In genomic region chrX:131727778-131728177, GRCh38 we compare ENCODE assay signal across 29 cellular contexts.
DNase-seq lines count a peak whose midpoint lies in the region; ATAC-seq, FAIRE-seq and TF ChIP-seq lines count a peak whose summit lies in the region.
"Had no signal": no experiment of that assay in that cellular context is flagged by ENCODE, and none has a peak within 500 bp of the region (broad histone marks: within the 10 kb centered on the region; RNA-seq: fewer than 3 reads in every experiment).

No MANE protein-coding gene starts in this region.

- no peak for TF ChIP-seq EP300 in sigmoid colon (IDR thresholded peaks at IDR 0.05)

- no peaks in the 10 kb centered on the region for H3K36me3 Mint-ChIP-seq in natural killer cell
- H3K36me3 Mint-ChIP-seq in natural killer cell treated with Interleukin-12 subunit alpha and Interleukin-12 subunit beta and Interleukin-15 and Interleukin-18, amount 100 ng/mL, for 72 hours: no peaks in the 10 kb centered on the region

- peaks cover 0 to 4% of the 10 kb centered on the region in 2 donors for H3K9me3 Mint-ChIP-seq in natural killer cell
- peaks cover 3% of the 10 kb centered on the region for H3K9me3 Mint-ChIP-seq in natural killer cell treated with Interleukin-12 subunit alpha and Interleukin-12 subunit beta and Interleukin-15 and Interleukin-18, amount 100 ng/mL, for 72 hours

- H3K9ac ChIP-seq in mucosa of rectum (ENCODE audit: low read depth in 1 of 2, low read length in 2 of 2): no peak overlapping the region

- H3K36me3 ChIP-seq in ascending aorta: no peaks in the 10 kb centered on the region
- no peaks in the 10 kb centered on the region for H3K36me3 ChIP-seq in mucosa of rectum (ENCODE audit: control insufficient read depth in 2 of 2, insufficient read depth in 2 of 2, low read length in 2 of 2)
- H3K36me3 ChIP-seq in vagina: no peaks in the 10 kb centered on the region
- no peaks in the 10 kb centered on the region for H3K36me3 ChIP-seq in sigmoid colon
- H3K36me3 ChIP-seq: BE2C, transverse colon had no signal

- peaks cover 0 to 17% of the 10 kb centered on the region in 2 donors for H3K4me1 Mint-ChIP-seq in natural killer cell
- peaks cover 0 to 13% of the 10 kb centered on the region in 2 donors for H3K4me1 Mint-ChIP-seq in natural killer cell treated with Interleukin-12 subunit alpha and Interleukin-12 subunit beta and Interleukin-15 and Interleukin-18, amount 100 ng/mL, for 72 hours (ENCODE audit: low read depth in 2 of 2)
- H3K4me1 Mint-ChIP-seq: activated CD4-positive, alpha-beta T cell treated with anti-CD3 and anti-CD28 coated beads for 36 hours; activated naive CD8-positive, alpha-beta T cell treated with anti-CD3 and anti-CD28 coated beads, Interleukin-2, amount 50 U/mL, for 24 hours; neural crest cell had no signal

- TF ChIP-seq CTCF in natural killer cell (IDR thresholded peaks at IDR 0.05): no peak
- TF ChIP-seq CTCF in ascending aorta (IDR thresholded peaks at IDR 0.05): no peak
- TF ChIP-seq CTCF in vagina (IDR thresholded peaks at IDR 0.05): no peak
- no peak for TF ChIP-seq CTCF in sigmoid colon (IDR thresholded peaks at IDR 0.05)

- DNase-seq in natural killer cell: no peak
- no peak for DNase-seq in natural killer cell treated with Interleukin-12 subunit alpha and Interleukin-12 subunit beta and Interleukin-15 and Interleukin-18, amount 100 ng/mL, for 72 hours (ENCODE audit: low spot score)
- DNase-seq in ascending aorta (ENCODE audit: low spot score in 2 of 2): no peak
- DNase-seq in vagina (ENCODE audit: extremely low spot score in 2 of 2): no peak
- no peak for DNase-seq in sigmoid colon
- DNase-seq in posterior vena cava (ENCODE audit: low spot score): no peak
- no peak for DNase-seq in urothelium cell line (ENCODE audit: low spot score)
- DNase-seq: activated CD4-positive, alpha-beta T cell treated with anti-CD3 and anti-CD28 coated beads for 36 hours; activated CD8-positive, alpha-beta T cell treated with anti-CD3 and anti-CD28 coated beads, Interleukin-2, amount 10 ng/mL, durations not matched to agents 7 days and 5 days; activated gamma-delta T cell treated with Interleukin-2 at 50 U/mL for 16 hours; activated naive CD8-positive, alpha-beta T cell treated with anti-CD3 and anti-CD28 coated beads, Interleukin-2, amount 50 U/mL, for 24 hours; BE2C; Caco-2; glutamatergic neuron; HCEC 1CT; Karpas-422; kidney; NCI-H2107; NCI-H446; NCI-H82; RPMI8226; small intestine; stimulated activated CD4-positive, alpha-beta T cell treated with anti-CD3 and anti-CD28 coated beads, Interleukin-2, amount 100 ng/mL, for 24 hours had no signal

- peak overlapping the region; percentile 94 for H3K4me3 Mint-ChIP-seq in natural killer cell
- no peak overlapping the region for H3K4me3 Mint-ChIP-seq in natural killer cell treated with Interleukin-12 subunit alpha and Interleukin-12 subunit beta and Interleukin-15 and Interleukin-18, amount 100 ng/mL, for 72 hours
- H3K4me3 Mint-ChIP-seq: activated CD4-positive, alpha-beta T cell treated with anti-CD3 and anti-CD28 coated beads for 36 hours; activated CD8-positive, alpha-beta T cell treated with anti-CD3 and anti-CD28 coated beads, Interleukin-2, amount 10 ng/mL, durations not matched to agents 7 days and 5 days; activated naive CD8-positive, alpha-beta T cell treated with anti-CD3 and anti-CD28 coated beads, Interleukin-2, amount 50 U/mL, for 24 hours; neural crest cell had no signal

- no peaks in the 10 kb centered on the region for H3K9me3 ChIP-seq in ascending aorta
- no peaks in the 10 kb centered on the region for H3K9me3 ChIP-seq in mucosa of rectum (ENCODE audit: control insufficient read depth in 2 of 2, low read length in 2 of 2)
- H3K9me3 ChIP-seq in vagina: no peaks in the 10 kb centered on the region
- H3K9me3 ChIP-seq in sigmoid colon: no peaks in the 10 kb centered on the region
- H3K9me3 ChIP-seq: BE2C, Caco-2, transverse colon had no signal

- peak overlapping the region in 1 of 2 donors; percentile 95 for H3K27ac Mint-ChIP-seq in natural killer cell
- H3K27ac Mint-ChIP-seq in natural killer cell treated with Interleukin-12 subunit alpha and Interleukin-12 subunit beta and Interleukin-15 and Interleukin-18, amount 100 ng/mL, for 72 hours: peak overlapping the region in 1 of 2 donors; percentile 98
- H3K27ac Mint-ChIP-seq: activated CD4-positive, alpha-beta T cell treated with anti-CD3 and anti-CD28 coated beads for 36 hours; activated CD8-positive, alpha-beta T cell treated with anti-CD3 and anti-CD28 coated beads, Interleukin-2, amount 10 ng/mL, durations not matched to agents 7 days and 5 days; activated naive CD8-positive, alpha-beta T cell treated with anti-CD3 and anti-CD28 coated beads, Interleukin-2, amount 50 U/mL, for 24 hours; progenitor cell of endocrine pancreas had no signal

- intact Hi-C loops in natural killer cell (cut with micrococcal nuclease): no loop called here
- intact Hi-C loops in ascending aorta (cut with DNase I): loop anchor here (1.0 to 2.0 kb wide), 2 partner anchors 16 to 25 kb away; no protein-coding TSS in a partner anchor
- intact Hi-C loops in vagina (cut with DNase I): no loop called here
- intact Hi-C loops in sigmoid colon (cut with DNase I): loop anchor here (2.0 kb wide), 3 partner anchors 17 to 65 kb away; no protein-coding TSS in a partner anchor
- intact Hi-C loops in posterior vena cava (cut with DNase I): loop anchor here in 1 of 2 donors (10.0 kb wide), 1 partner anchor 57 kb away; no protein-coding TSS in a partner anchor

- no peak for FAIRE-seq in urothelium cell line (lab: Jason Lieb, UNC)
- FAIRE-seq: GM18507, kidney, small intestine had no signal

- H3K4me3 ChIP-seq in ascending aorta (peak overlapping the region; percentile 49 to 64), mucosa of rectum (ENCODE audit: low read length in 2 of 2) (peak overlapping the region; percentile 54 to 80), vagina (peak overlapping the region in 1 of 2 donors; percentile 43), sigmoid colon (peak overlapping the region in 1 of 4 donors; percentile 49)

- H3K27me3 ChIP-seq in ascending aorta (no peaks in the 10 kb centered on the region), mucosa of rectum (ENCODE audit: control insufficient read depth in 2 of 2, insufficient read depth in 2 of 2, low read length in 2 of 2) (no peaks in the 10 kb centered on the region), vagina (no peaks in the 10 kb centered on the region), sigmoid colon (no peaks in the 10 kb centered on the region)
- H3K27me3 ChIP-seq: BE2C, transverse colon had no signal

- 82 to 88% methylated on average over 9 of the region's 9 CpGs for WGBS in sigmoid colon, 2 donors

- H3K4me1 ChIP-seq in ascending aorta (no peaks in the 10 kb centered on the region), mucosa of rectum (ENCODE audit: control insufficient read depth in 2 of 2, insufficient read depth in 2 of 2, low read length in 2 of 2) (peaks cover 0 to 4% of the 10 kb centered on the region in 2 donors), vagina (no peaks in the 10 kb centered on the region), sigmoid colon (peaks cover 0 to 3% (median 0%) of the 10 kb centered on the region in 4 donors)
- H3K4me1 ChIP-seq: BE2C, Caco-2, transverse colon had no signal

- no peak for TF ChIP-seq POLR2A in vagina (IDR thresholded peaks at IDR 0.05)
- no peak for TF ChIP-seq POLR2A in sigmoid colon (IDR thresholded peaks at IDR 0.05)

- H3K27ac ChIP-seq in ascending aorta (no peak overlapping the region), mucosa of rectum (ENCODE audit: low read depth in 2 of 2, low read length in 2 of 2) (no peak overlapping the region), vagina (peak overlapping the region; percentile 82), sigmoid colon (peak overlapping the region in 2 of 4 donors; percentile 84 to 85)
- H3K27ac ChIP-seq: SK-N-MC had no signal

- ATAC-seq in natural killer cell: no peak
- ATAC-seq in natural killer cell treated with Interleukin-12 subunit alpha and Interleukin-12 subunit beta and Interleukin-15 and Interleukin-18, amount 100 ng/mL, for 72 hours: no peak
- ATAC-seq: activated CD4-positive, alpha-beta T cell treated with anti-CD3 and anti-CD28 coated beads for 36 hours; activated CD8-positive, alpha-beta T cell treated with anti-CD3 and anti-CD28 coated beads, Interleukin-2, amount 10 ng/mL, durations not matched to agents 7 days and 5 days; activated naive CD8-positive, alpha-beta T cell treated with anti-CD3 and anti-CD28 coated beads, Interleukin-2, amount 50 U/mL, for 24 hours had no signal

- peaks cover 0 to 2% of the 10 kb centered on the region in 2 donors for H3K27me3 Mint-ChIP-seq in natural killer cell (ENCODE audit: low read depth in 2 of 2)
- H3K27me3 Mint-ChIP-seq in natural killer cell treated with Interleukin-12 subunit alpha and Interleukin-12 subunit beta and Interleukin-15 and Interleukin-18, amount 100 ng/mL, for 72 hours: peaks cover 0 to 4% of the 10 kb centered on the region in 2 donors
- H3K27me3 Mint-ChIP-seq: activated CD4-positive, alpha-beta T cell treated with anti-CD3 and anti-CD28 coated beads for 36 hours; activated naive CD8-positive, alpha-beta T cell treated with anti-CD3 and anti-CD28 coated beads, Interleukin-2, amount 50 U/mL, for 24 hours; progenitor cell of endocrine pancreas had no signal

Comparison
In these comparisons a context has a peak if more than half of its experiments do, and no peak if none do; other contexts are left out.
1. intact Hi-C loops: an anchor here in ascending aorta (1.0 to 2.0 kb wide) and sigmoid colon (2.0 kb wide); none called in natural killer cell and vagina.